ENCODE assay signal across 2 cellular contexts in genomic region chr17:80382446-80382845, GRCh38.
TF ChIP-seq lines count a peak whose summit lies in the region.

No MANE protein-coding gene starts in this region.

TF ChIP-seq in SK-N-SH, 30 proteins besides CTCF, POLR2A, EP300 and RAD21:
- TF ChIP-seq ZBTB33 (IDR thresholded peaks at IDR 0.05; ENCODE audit: borderline replicate concordance, low read depth) (no peak), SMC3 (IDR thresholded peaks at IDR 0.05; ENCODE audit: low read depth, low read length) (no peak), TEAD4 (IDR thresholded peaks at IDR 0.05; ENCODE audit: borderline replicate concordance, insufficient read depth) (no peak), MAX (IDR thresholded peaks at IDR 0.05; ENCODE audit: low read depth) (no peak), GABPA (IDR thresholded peaks at IDR 0.05; ENCODE audit: low read depth) (no peak), RXRA (IDR thresholded peaks at IDR 0.05; ENCODE audit: borderline replicate concordance, low read depth) (no peak), CHD2 (IDR thresholded peaks at IDR 0.05; ENCODE audit: low read length, partially characterized antibody) (no peak), POLR2AphosphoS5 (IDR thresholded peaks at IDR 0.05; ENCODE audit: low read depth, low read length) (no peak)

TF ChIP-seq in SK-N-SH treated with all-trans-retinoic acid at 6 μM for 48 hours, 23 proteins besides CTCF, POLR2A, EP300 and RAD21 (continued from another document):
- TF ChIP-seq ARNTL (CRISPR knock-in tag; IDR thresholded peaks at IDR 0.05; ENCODE audit: borderline replicate concordance, low read depth) (no peak), TCF4 (CRISPR knock-in tag; IDR thresholded peaks at IDR 0.05; ENCODE audit: borderline replicate concordance) (no peak), TSHZ2 (CRISPR knock-in tag; IDR thresholded peaks at IDR 0.05) (no peak), TOX (CRISPR knock-in tag; IDR thresholded peaks at IDR 0.05; ENCODE audit: borderline replicate concordance) (no peak), RARB (CRISPR knock-in tag; IDR thresholded peaks at IDR 0.05) (no peak), POU6F1 (CRISPR knock-in tag; IDR thresholded peaks at IDR 0.05; ENCODE audit: borderline replicate concordance, low read depth) (no peak), ZFP30 (CRISPR knock-in tag; IDR thresholded peaks at IDR 0.05) (no peak), BACH2 (CRISPR knock-in tag; IDR thresholded peaks at IDR 0.05; ENCODE audit: borderline replicate concordance) (no peak), ZFP3 (CRISPR knock-in tag; IDR thresholded peaks at IDR 0.05) (no peak)
TF ChIP-seq in SK-N-SH treated with all-trans-retinoic acid at 6 μM for 48 hours: peak in this region for 0.
